ENCODE assay signal across 1 cellular context in the genomic region with DNA sequence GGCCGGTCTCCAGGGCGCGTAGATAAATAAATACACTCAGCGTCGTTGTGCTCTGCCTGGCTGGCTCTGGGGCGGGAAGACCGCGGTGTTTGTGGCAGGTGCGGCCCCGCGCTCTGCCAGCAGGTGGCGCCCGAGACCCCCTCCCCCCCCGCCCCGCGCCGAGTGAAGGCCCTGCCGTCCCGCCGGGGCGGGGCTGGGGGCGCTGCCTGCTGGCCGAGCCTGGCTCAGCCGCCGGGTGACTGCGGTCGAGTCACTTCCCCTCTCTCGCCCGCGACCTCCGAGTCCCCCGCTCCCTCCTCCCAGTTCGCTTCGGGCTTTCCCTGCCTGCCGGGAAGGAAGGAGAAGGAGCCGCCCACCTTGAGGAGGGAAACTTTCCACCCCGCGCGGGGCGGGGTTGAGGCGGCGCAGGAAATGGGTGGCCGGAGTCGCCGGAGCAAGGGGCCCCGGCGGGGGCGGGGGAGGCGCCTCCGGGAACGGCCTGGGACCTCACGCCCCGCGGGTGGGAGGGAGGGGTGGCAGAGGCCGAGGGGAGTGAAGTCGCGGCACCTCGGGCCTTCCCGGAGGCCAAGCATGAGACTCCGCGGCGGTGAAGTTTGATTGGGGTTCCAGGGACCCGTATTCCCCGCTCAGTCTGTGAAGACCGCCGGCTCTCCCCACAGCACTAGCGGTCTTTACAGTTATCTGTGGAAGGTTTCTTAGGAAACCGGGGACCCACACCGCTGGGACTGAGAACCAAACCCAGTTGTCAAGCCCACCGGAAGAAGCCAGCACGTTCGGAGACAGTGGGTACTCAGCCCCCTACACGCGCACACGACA.
TF ChIP-seq lines count a peak whose summit lies in the region.

No MANE protein-coding gene starts in this region.

TF ChIP-seq in HepG2, 621 proteins besides CTCF, POLR2A, EP300 and RAD21 (continued from another document and continues in another):
- peak; percentile 41 for TF ChIP-seq ASH2L (IDR thresholded peaks at IDR 0.05; ENCODE audit: insufficient read length, low read depth, low read length)
- TF ChIP-seq FOXK2 (IDR thresholded peaks at IDR 0.05): no peak
- 0 out of 2 replicates have a peak, but pooled peaks have one; percentile 41 for TF ChIP-seq ZNF772 (CRISPR knock-in tag; IDR thresholded peaks at IDR 0.05)
- no peak for TF ChIP-seq ZNF496 (CRISPR knock-in tag; IDR thresholded peaks at IDR 0.05; ENCODE audit: insufficient replicate concordance)
- no peak for TF ChIP-seq NFYC (CRISPR knock-in tag; IDR thresholded peaks at IDR 0.05)
- no peak for TF ChIP-seq NCOR1 (IDR thresholded peaks at IDR 0.05; ENCODE audit: borderline replicate concordance, low read length)
- no peak for TF ChIP-seq RELA (CRISPR knock-in tag; IDR thresholded peaks at IDR 0.05)
- TF ChIP-seq ZFP36L2 (CRISPR knock-in tag; IDR thresholded peaks at IDR 0.05): no peak
- TF ChIP-seq NFE2 (CRISPR knock-in tag; IDR thresholded peaks at IDR 0.05): no peak
- TF ChIP-seq MEIS2 (CRISPR knock-in tag; IDR thresholded peaks at IDR 0.05): no peak
- TF ChIP-seq ZNF44 (CRISPR knock-in tag; IDR thresholded peaks at IDR 0.05): no peak
- TF ChIP-seq SMC3 (IDR thresholded peaks at IDR 0.05; ENCODE audit: low read length): no peak
- peak; percentile 75; the same call in 1 of the 2 replicates for TF ChIP-seq SAP130 (CRISPR knock-in tag; IDR thresholded peaks at IDR 0.05; ENCODE audit: low read depth)
- no peak for TF ChIP-seq ZNF251 (CRISPR knock-in tag; IDR thresholded peaks at IDR 0.05)
- TF ChIP-seq MTA3 (CRISPR knock-in tag; IDR thresholded peaks at IDR 0.05): no peak
- TF ChIP-seq TCF7 (IDR thresholded peaks at IDR 0.05; ENCODE audit: low read depth): no peak
- TF ChIP-seq, protein P1, sequence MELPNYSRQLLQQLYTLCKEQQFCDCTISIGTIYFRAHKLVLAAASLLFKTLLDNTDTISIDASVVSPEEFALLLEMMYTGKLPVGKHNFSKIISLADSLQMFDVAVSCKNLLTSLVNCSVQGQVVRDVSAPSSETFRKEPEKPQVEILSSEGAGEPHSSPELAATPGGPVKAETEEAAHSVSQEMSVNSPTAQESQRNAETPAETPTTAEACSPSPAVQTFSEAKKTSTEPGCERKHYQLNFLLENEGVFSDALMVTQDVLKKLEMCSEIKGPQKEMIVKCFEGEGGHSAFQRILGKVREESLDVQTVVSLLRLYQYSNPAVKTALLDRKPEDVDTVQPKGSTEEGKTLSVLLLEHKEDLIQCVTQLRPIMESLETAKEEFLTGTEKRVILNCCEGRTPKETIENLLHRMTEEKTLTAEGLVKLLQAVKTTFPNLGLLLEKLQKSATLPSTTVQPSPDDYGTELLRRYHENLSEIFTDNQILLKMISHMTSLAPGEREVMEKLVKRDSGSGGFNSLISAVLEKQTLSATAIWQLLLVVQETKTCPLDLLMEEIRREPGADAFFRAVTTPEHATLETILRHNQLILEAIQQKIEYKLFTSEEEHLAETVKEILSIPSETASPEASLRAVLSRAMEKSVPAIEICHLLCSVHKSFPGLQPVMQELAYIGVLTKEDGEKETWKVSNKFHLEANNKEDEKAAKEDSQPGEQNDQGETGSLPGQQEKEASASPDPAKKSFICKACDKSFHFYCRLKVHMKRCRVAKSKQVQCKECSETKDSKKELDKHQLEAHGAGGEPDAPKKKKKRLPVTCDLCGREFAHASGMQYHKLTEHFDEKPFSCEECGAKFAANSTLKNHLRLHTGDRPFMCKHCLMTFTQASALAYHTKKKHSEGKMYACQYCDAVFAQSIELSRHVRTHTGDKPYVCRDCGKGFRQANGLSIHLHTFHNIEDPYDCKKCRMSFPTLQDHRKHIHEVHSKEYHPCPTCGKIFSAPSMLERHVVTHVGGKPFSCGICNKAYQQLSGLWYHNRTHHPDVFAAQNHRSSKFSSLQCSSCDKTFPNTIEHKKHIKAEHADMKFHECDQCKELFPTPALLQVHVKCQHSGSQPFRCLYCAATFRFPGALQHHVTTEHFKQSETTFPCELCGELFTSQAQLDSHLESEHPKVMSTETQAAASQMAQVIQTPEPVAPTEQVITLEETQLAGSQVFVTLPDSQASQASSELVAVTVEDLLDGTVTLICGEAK (IDR thresholded peaks at IDR 0.05): no peak
- TF ChIP-seq, protein P1 (CRISPR knock-in tag; IDR thresholded peaks at IDR 0.05): no peak
- TF ChIP-seq, protein P2, sequence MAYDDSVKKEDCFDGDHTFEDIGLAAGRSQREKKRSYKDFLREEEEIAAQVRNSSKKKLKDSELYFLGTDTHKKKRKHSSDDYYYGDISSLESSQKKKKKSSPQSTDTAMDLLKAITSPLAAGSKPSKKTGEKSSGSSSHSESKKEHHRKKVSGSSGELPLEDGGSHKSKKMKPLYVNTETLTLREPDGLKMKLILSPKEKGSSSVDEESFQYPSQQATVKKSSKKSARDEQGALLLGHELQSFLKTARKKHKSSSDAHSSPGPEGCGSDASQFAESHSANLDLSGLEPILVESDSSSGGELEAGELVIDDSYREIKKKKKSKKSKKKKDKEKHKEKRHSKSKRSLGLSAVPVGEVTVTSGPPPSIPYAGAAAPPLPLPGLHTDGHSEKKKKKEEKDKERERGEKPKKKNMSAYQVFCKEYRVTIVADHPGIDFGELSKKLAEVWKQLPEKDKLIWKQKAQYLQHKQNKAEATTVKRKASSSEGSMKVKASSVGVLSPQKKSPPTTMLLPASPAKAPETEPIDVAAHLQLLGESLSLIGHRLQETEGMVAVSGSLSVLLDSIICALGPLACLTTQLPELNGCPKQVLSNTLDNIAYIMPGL (CRISPR knock-in tag; IDR thresholded peaks at IDR 0.05; ENCODE audit: borderline replicate concordance in 1 of 2, low read depth in 1 of 2): peak; percentile 54 to 80; a peak in 3 of 4 replicates
- TF ChIP-seq ZNF383 (CRISPR knock-in tag; IDR thresholded peaks at IDR 0.05; ENCODE audit: borderline replicate concordance): no peak
- no peak for TF ChIP-seq GATA4 (IDR thresholded peaks at IDR 0.05; ENCODE audit: borderline replicate concordance, low read depth)
- TF ChIP-seq, protein P3, sequence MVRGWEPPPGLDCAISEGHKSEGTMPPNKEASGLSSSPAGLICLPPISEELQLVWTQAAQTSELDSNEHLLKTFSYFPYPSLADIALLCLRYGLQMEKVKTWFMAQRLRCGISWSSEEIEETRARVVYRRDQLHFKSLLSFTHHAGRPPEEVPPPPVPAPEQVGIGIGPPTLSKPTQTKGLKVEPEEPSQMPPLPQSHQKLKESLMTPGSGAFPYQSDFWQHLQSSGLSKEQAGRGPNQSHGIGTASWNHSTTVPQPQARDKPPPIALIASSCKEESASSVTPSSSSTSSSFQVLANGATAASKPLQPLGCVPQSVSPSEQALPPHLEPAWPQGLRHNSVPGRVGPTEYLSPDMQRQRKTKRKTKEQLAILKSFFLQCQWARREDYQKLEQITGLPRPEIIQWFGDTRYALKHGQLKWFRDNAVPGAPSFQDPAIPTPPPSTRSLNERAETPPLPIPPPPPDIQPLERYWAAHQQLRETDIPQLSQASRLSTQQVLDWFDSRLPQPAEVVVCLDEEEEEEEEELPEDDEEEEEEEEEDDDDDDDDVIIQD (CRISPR knock-in tag; IDR thresholded peaks at IDR 0.05; ENCODE audit: low read depth): no peak
- no peak for TF ChIP-seq NR2F6 (IDR thresholded peaks at IDR 0.05)
- TF ChIP-seq NR2F6 (CRISPR knock-in tag; IDR thresholded peaks at IDR 0.05): no peak
- no peak for TF ChIP-seq KMT2B (CRISPR knock-in tag; IDR thresholded peaks at IDR 0.05)
- no peak for TF ChIP-seq ZNF737 (CRISPR knock-in tag; IDR thresholded peaks at IDR 0.05; ENCODE audit: borderline replicate concordance)
- TF ChIP-seq, protein P4, sequence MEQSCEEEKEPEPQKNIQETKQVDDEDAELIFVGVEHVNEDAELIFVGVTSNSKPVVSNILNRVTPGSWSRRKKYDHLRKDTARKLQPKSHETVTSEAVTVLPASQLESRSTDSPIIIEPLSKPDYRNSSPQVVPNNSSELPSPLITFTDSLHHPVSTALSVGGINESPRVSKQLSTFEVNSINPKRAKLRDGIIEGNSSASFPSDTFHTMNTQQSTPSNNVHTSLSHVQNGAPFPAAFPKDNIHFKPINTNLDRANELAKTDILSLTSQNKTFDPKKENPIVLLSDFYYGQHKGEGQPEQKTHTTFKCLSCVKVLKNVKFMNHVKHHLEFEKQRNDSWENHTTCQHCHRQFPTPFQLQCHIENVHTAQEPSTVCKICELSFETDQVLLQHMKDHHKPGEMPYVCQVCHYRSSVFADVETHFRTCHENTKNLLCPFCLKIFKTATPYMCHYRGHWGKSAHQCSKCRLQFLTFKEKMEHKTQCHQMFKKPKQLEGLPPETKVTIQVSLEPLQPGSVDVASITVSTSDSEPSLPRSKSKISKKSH (CRISPR knock-in tag; IDR thresholded peaks at IDR 0.05; ENCODE audit: borderline replicate concordance): no peak
- TF ChIP-seq ZNF468 (CRISPR knock-in tag; IDR thresholded peaks at IDR 0.05): no peak
- TF ChIP-seq KLF15 (CRISPR knock-in tag; IDR thresholded peaks at IDR 0.05; ENCODE audit: borderline replicate concordance): no peak
- TF ChIP-seq, protein P5, sequence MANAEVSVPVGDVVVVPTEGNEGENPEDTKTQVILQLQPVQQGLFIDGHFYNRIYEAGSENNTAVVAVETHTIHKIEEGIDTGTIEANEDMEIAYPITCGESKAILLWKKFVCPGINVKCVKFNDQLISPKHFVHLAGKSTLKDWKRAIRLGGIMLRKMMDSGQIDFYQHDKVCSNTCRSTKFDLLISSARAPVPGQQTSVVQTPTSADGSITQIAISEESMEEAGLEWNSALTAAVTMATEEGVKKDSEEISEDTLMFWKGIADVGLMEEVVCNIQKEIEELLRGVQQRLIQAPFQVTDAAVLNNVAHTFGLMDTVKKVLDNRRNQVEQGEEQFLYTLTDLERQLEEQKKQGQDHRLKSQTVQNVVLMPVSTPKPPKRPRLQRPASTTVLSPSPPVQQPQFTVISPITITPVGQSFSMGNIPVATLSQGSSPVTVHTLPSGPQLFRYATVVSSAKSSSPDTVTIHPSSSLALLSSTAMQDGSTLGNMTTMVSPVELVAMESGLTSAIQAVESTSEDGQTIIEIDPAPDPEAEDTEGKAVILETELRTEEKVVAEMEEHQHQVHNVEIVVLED (CRISPR knock-in tag; IDR thresholded peaks at IDR 0.05; ENCODE audit: borderline replicate concordance): peak; percentile 31; the same call in 1 of the 2 replicates
- no peak for TF ChIP-seq HMG20A (CRISPR knock-in tag; IDR thresholded peaks at IDR 0.05; ENCODE audit: borderline replicate concordance)
- TF ChIP-seq ZFP36L1 (CRISPR knock-in tag; IDR thresholded peaks at IDR 0.05): no peak
